ENCODE assay signal across 1 cellular context in the genomic region with DNA sequence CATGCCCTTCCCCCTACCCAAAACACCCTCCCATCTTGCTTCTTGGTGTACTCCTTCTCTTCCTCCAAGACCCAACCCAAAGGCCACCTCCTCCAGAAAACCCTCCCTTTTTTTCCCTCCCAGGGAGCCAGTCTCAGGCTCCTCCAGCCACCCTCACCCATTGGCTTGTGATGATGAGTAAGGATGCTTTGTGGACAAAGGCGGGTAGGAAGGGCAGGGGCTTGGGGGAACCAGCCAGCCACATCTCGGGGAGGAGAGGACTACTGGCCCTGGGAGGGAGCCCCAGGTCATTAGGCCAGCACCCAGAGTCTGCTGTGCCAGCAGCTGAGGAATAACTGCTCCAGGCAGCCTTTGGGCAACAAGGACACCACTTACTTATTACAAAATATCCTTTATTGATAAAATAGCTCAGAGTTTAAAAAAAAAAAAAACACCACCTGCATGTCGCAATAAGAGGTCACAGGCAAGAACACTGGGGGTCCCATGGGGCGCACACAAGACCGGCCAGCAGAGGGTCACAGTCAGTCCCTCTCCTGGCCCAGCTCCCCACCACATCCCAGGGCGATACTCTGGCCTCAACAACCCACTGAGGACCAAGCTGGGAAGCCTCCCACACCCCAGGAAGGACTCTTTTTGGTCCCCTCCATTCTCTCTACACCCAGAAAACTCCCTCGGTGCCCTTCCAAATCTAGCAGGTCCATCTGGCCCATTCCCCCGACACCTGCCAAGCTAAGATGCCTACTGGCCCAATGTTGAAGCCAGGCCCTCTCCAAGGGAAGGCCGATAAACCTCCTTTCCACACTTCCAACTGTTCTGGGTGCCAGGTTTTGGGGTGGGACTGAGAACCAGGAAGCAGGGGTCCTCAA.
A peak's percentile ranks its signal among the peaks of the same experiment; 100 is the strongest.
TF ChIP-seq lines count a peak whose summit lies in the region.

No MANE protein-coding gene starts in this region.

TF ChIP-seq in H1, 55 proteins besides CTCF, POLR2A, EP300 and RAD21:
- TF ChIP-seq CEBPB (IDR thresholded peaks at IDR 0.05; ENCODE audit: low read depth, low read length) (peak; percentile 48; the same call in 1 of the 2 replicates), SP2 (IDR thresholded peaks at IDR 0.05; ENCODE audit: low read length) (no peak), NANOG (IDR thresholded peaks at IDR 0.05; ENCODE audit: insufficient read depth, low read depth, low read length, poor library complexity, severe bottlenecking) (no peak)
TF ChIP-seq in H1: peak in this region for 1.
